Comparison of ENCODE assay signal across 21 cellular contexts in genomic region chr10:101380353-101381017, GRCh38. TPM values are rescaled to one million over a fixed set of nuclear protein-coding genes. Genes with fewer than 3 reads are reported as not detected.
DNase-seq lines count a peak whose midpoint lies in the region; ATAC-seq and TF ChIP-seq lines count a peak whose summit lies in the region.
"Had no signal": no experiment of that assay in that cellular context is flagged by ENCODE, and none has a peak within 500 bp of the region (broad histone marks: within the 10 kb centered on the region; RNA-seq: fewer than 3 reads in every experiment).

No MANE protein-coding gene starts in this region.

- H3K4me2 ChIP-seq in IMR-90 (ENCODE audit: low read depth, low read length), result no peak overlapping the region

- no peak for TF ChIP-seq POLR2A in IMR-90 (IDR thresholded peaks at IDR 0.05; ENCODE audit: low read depth, low read length)

- peaks cover 12 to 29% of the 10 kb centered on the region in 2 experiments for H3K79me1 ChIP-seq in IMR-90 (ENCODE audit: low read depth in 1 of 2, low read length in 2 of 2)

- H2BK20ac ChIP-seq in IMR-90 (ENCODE audit: low read depth, low read length), result no peak overlapping the region

- H2AK9ac ChIP-seq in IMR-90 (replicated peaks; ENCODE audit: low read depth, low read length, poor library complexity), result no peak overlapping the region

- H3K27me3 ChIP-seq in IMR-90 (ENCODE audit: control insufficient read depth, insufficient read depth, low read length) (no peaks in the 10 kb centered on the region), heart right ventricle (no peaks in the 10 kb centered on the region)
- H3K27me3 ChIP-seq: MG63, thyroid gland had no signal

- no peak overlapping the region for H3K18ac ChIP-seq in IMR-90 (ENCODE audit: low read depth, low read length)

- H3K23ac ChIP-seq in IMR-90 (ENCODE audit: low read depth, low read length), result no peak overlapping the region

- no peak overlapping the region for H3K56ac ChIP-seq in IMR-90 (ENCODE audit: extremely low read depth, insufficient read depth, low read length)

- H3K9me1 ChIP-seq in IMR-90 (ENCODE audit: insufficient read depth, low read length), result no peaks in the 10 kb centered on the region

- H2BK15ac ChIP-seq in IMR-90 (ENCODE audit: low read depth, low read length), result no peak overlapping the region

- no peak overlapping the region for H4K8ac ChIP-seq in IMR-90 (ENCODE audit: low read depth in 2 of 2, low read length in 2 of 2)

- H4K91ac ChIP-seq in IMR-90 (ENCODE audit: insufficient read depth, low read depth, low read length), result no peak overlapping the region

- peaks cover 23% of the 10 kb centered on the region for H3K4me1 Mint-ChIP-seq in activated naive CD8-positive, alpha-beta T cell treated with anti-CD3 and anti-CD28 coated beads for 36 hours
- H3K4me1 Mint-ChIP-seq in effector memory CD8-positive, alpha-beta T cell (ENCODE audit: low read depth in 2 of 2), result peaks cover 7 to 25% of the 10 kb centered on the region in 2 donors
- H3K4me1 Mint-ChIP-seq: neural crest cell had no signal

- BruUV-seq in IMR-90 (replicated peaks; lab: Mats Ljungman, UMichigan), result no TSS peak

- CTCF ChIA-PET in IMR-90 (lab: Yijun Ruan, JAX), result no interaction called here

- no peaks in the 10 kb centered on the region for H3K27me3 Mint-ChIP-seq in activated naive CD8-positive, alpha-beta T cell treated with anti-CD3 and anti-CD28 coated beads for 36 hours
- no peaks in the 10 kb centered on the region for H3K27me3 Mint-ChIP-seq in effector memory CD8-positive, alpha-beta T cell
- H3K27me3 Mint-ChIP-seq: CD4-positive, CD25-positive, alpha-beta regulatory T cell; memory B cell had no signal

- DNase-seq in NOMO-1 treated with DMSO at 0.1 percent for 48 hours (lab: John Stamatoyannopoulos, UW; ENCODE audit: unreplicated experiment) (peak; percentile 50), NOMO-1 treated with dmso at 0.1 percent for 144 hours (lab: John Stamatoyannopoulos, UW; ENCODE audit: unreplicated experiment) (no peak), IMR-90 (no peak), renal cortical epithelial cell (ENCODE audit: low read depth) (peak; percentile 22), heart right ventricle (no peak)
- no peak for DNase-seq in activated naive CD8-positive, alpha-beta T cell treated with anti-CD3 and anti-CD28 coated beads for 36 hours
- no peak for DNase-seq in effector memory CD8-positive, alpha-beta T cell
- DNase-seq: 8988T; activated CD8-positive, alpha-beta memory T cell treated with anti-CD3 and anti-CD28 coated beads, Interleukin-2, amount 50 U/mL, for 48 hours; amygdala; CD4-positive, CD25-positive, alpha-beta regulatory T cell; glutamatergic neuron; MG63; NCI-H2029; NCI-H82; retina; thyroid gland had no signal

- POLR2A ChIA-PET in IMR-90 (lab: Charles Lee; ENCODE audit: unreplicated experiment), result no interaction called here

- H3K4me3 ChIP-seq in IMR-90 (ENCODE audit: insufficient read depth, low read depth, low read length) (no peak overlapping the region), heart right ventricle (no peak overlapping the region)
- H3K4me3 ChIP-seq: MG63, thyroid gland had no signal

- ATAC-seq in IMR-90 (ENCODE audit: low read depth) (no peak), heart right ventricle (no peak), HG02884 (IDR thresholded peaks at IDR 0.05; ENCODE audit: unreplicated experiment) (no peak)
- no peak for ATAC-seq in effector memory CD8-positive, alpha-beta T cell (replicated peaks)

- no peak overlapping the region for H3K14ac ChIP-seq in IMR-90 (replicated peaks; ENCODE audit: low read depth, low read length)

- no peaks in the 10 kb centered on the region for H3K9me3 ChIP-seq in IMR-90 (ENCODE audit: control insufficient read depth, insufficient read depth, low read length)
- no peaks in the 10 kb centered on the region for H3K9me3 ChIP-seq in heart right ventricle
- H3K9me3 ChIP-seq: MG63, thyroid gland had no signal

- 88% methylated on average over 3 of the region's 5 CpGs; no CpG with 5 or more reads in 1 of the 2 experiments for WGBS in IMR-90 (ENCODE audit: extremely low coverage in 2 of 2, insufficient read length in 1 of 2), 2 experiments
- 84 to 86% methylated on average over 5 of the region's 5 CpGs for WGBS in heart right ventricle, 2 donors

- H3K4me1 ChIP-seq in IMR-90 (ENCODE audit: control insufficient read depth, insufficient read depth, low read length), result no peaks in the 10 kb centered on the region
- H3K4me1 ChIP-seq in heart right ventricle, result peaks cover 0 to 22% (median 4%) of the 10 kb centered on the region in 9 donors
- H3K4me1 ChIP-seq: thyroid gland had no signal

- no peak overlapping the region for H3K27ac ChIP-seq in IMR-90 (ENCODE audit: insufficient read depth, low read length)
- H3K27ac ChIP-seq in heart right ventricle, result no peak overlapping the region
- H3K27ac ChIP-seq: thyroid gland had no signal

- no peak overlapping the region for H3K4me3 Mint-ChIP-seq in activated naive CD8-positive, alpha-beta T cell treated with anti-CD3 and anti-CD28 coated beads for 36 hours
- H3K4me3 Mint-ChIP-seq in effector memory CD8-positive, alpha-beta T cell, result no peak overlapping the region
- H3K4me3 Mint-ChIP-seq: CD4-positive, CD25-positive, alpha-beta regulatory T cell; memory B cell; neural crest cell; T-helper 1 cell treated with Interleukin-12 subunit alpha and Interleukin-12 subunit beta and Interleukin-4 antibody, amounts not matched to agents 30 μg/mL and 1 μg/mL, for 36 hours had no signal

- peak overlapping the region; percentile 74 for H3K27ac Mint-ChIP-seq in activated naive CD8-positive, alpha-beta T cell treated with anti-CD3 and anti-CD28 coated beads for 36 hours
- no peak overlapping the region for H3K27ac Mint-ChIP-seq in effector memory CD8-positive, alpha-beta T cell
- H3K27ac Mint-ChIP-seq: CD4-positive, CD25-positive, alpha-beta regulatory T cell; memory B cell; T-helper 1 cell treated with Interleukin-12 subunit alpha and Interleukin-12 subunit beta and Interleukin-4 antibody, amounts not matched to agents 30 μg/mL and 1 μg/mL, for 36 hours had no signal

- H2AFZ ChIP-seq in IMR-90 (replicated peaks; ENCODE audit: low read length, poor library complexity), result no peak overlapping the region

- H3K36me3 ChIP-seq in IMR-90 (ENCODE audit: control insufficient read depth, insufficient read depth, low read length) (peaks cover 2% of the 10 kb centered on the region; the same call in 1 of the 2 replicates), heart right ventricle (peaks cover 0 to 6% (median 0%) of the 10 kb centered on the region in 9 donors)
- H3K36me3 ChIP-seq: thyroid gland had no signal

- H3K9me3 Mint-ChIP-seq in activated naive CD8-positive, alpha-beta T cell treated with anti-CD3 and anti-CD28 coated beads for 36 hours, result no peaks in the 10 kb centered on the region
- H3K9me3 Mint-ChIP-seq in effector memory CD8-positive, alpha-beta T cell, result no peaks in the 10 kb centered on the region
- H3K9me3 Mint-ChIP-seq: CD4-positive, CD25-positive, alpha-beta regulatory T cell; memory B cell; neural crest cell; T-helper 1 cell treated with Interleukin-12 subunit alpha and Interleukin-12 subunit beta and Interleukin-4 antibody, amounts not matched to agents 30 μg/mL and 1 μg/mL, for 36 hours had no signal

- intact Hi-C loops in IMR-90 (cut with micrococcal nuclease) (no loop called here), heart right ventricle (cut with DNase I) (no loop called here)

- peaks cover 6% of the 10 kb centered on the region; the same call in 1 of the 2 replicates for H4K20me1 ChIP-seq in IMR-90 (ENCODE audit: insufficient read depth, low read length)

- no peaks in the 10 kb centered on the region for H3K36me3 Mint-ChIP-seq in activated naive CD8-positive, alpha-beta T cell treated with anti-CD3 and anti-CD28 coated beads for 36 hours
- H3K36me3 Mint-ChIP-seq in effector memory CD8-positive, alpha-beta T cell (ENCODE audit: insufficient read depth), result peaks cover 4% of the 10 kb centered on the region

- in situ Hi-C loops in IMR-90 (cut with MboI; ENCODE audit: low sequenced_read_pairs), result no loop called here

- TF ChIP-seq RAD21 in IMR-90 (IDR thresholded peaks at IDR 0.05; ENCODE audit: low read length), result no peak

- no peak overlapping the region for H3K9ac ChIP-seq in IMR-90 (ENCODE audit: low read depth, low read length)

- dilution Hi-C loops in IMR-90 (cut with HindIII; ENCODE audit: low sequenced_read_pairs, unreplicated experiment), result no loop called here

- H2BK5ac ChIP-seq in IMR-90 (ENCODE audit: low read depth, low read length, poor library complexity, severe bottlenecking), result no peak overlapping the region

- H2AK5ac ChIP-seq in IMR-90 (ENCODE audit: low read depth, low read length), result no peak overlapping the region

- no peak overlapping the region for H4K5ac ChIP-seq in IMR-90 (ENCODE audit: low read depth, low read length)

- H2BK120ac ChIP-seq in IMR-90 (ENCODE audit: low read depth, low read length), result no peak overlapping the region

- TF ChIP-seq CTCF in IMR-90 (conservative IDR thresholded peaks at IDR 0.05; ENCODE audit: low read depth, low read length) (no peak), heart right ventricle (IDR thresholded peaks at IDR 0.05) (no peak)

- no peak overlapping the region for H3K4ac ChIP-seq in IMR-90 (ENCODE audit: low read depth, low read length)

TF ChIP-seq in IMR-90, 13 proteins besides CTCF, POLR2A, EP300 and RAD21:
- TF ChIP-seq CEBPB (IDR thresholded peaks at IDR 0.05; ENCODE audit: low read depth, low read length) (0 out of 2 replicates have a peak, but pooled peaks have one; percentile 6), BHLHE40 (IDR thresholded peaks at IDR 0.05; ENCODE audit: low read depth, low read length) (no peak)

RNA-seq across cellular contexts. Expression of gene BTRC, which starts 26.5 kb away (rescaled TPM):
- 7.7 and 11.7 TPM in 2 replicates for total RNA-seq in IMR-90 (2012; rRNA removed)
- polyA plus RNA-seq in IMR-90 (2012; rRNA removed), result 7.1 and 8.4 TPM in 2 replicates
- 3.1 and 3.6 TPM in 2 replicates for polyA plus RNA-seq in IMR-90 (2012; cell fraction: cytosol; rRNA removed)
- 3.9 and 18.7 TPM in 2 replicates for polyA plus RNA-seq in IMR-90 (2012; cell fraction: nucleus; rRNA removed; ENCODE audit: low replicate concordance)
- total RNA-seq in activated naive CD8-positive, alpha-beta T cell treated with anti-CD3 and anti-CD28 coated beads for 36 hours, result 10 to 100 TPM; 14.0 to 14.3 TPM
- total RNA-seq in renal cortical epithelial cell, result 4.7 and 19.6 TPM in 2 replicates
- 10 to 100 TPM; 25.1 to 49.9 (median 36.0) TPM for total RNA-seq in heart right ventricle
- 10 to 100 TPM in 1 of 2 donors, 1 to 10 TPM in 1; 9.5 to 11.8 TPM for polyA plus RNA-seq in heart right ventricle

Comparison
In these comparisons a context has a peak if more than half of its experiments do, and no peak if none do; other contexts are left out.
1. DNase-seq: peak in NOMO-1 treated with DMSO at 0.1 percent for 48 hours (single experiment) and renal cortical epithelial cell (single experiment); none in NOMO-1 treated with dmso at 0.1 percent for 144 hours (single experiment), IMR-90 (single experiment), activated naive CD8-positive, alpha-beta T cell treated with anti-CD3 and anti-CD28 coated beads for 36 hours (single experiment), heart right ventricle (0 of 2) and effector memory CD8-positive, alpha-beta T cell (0 of 3).